ENCODE assay signal across 1 cellular context in the genomic region with DNA sequence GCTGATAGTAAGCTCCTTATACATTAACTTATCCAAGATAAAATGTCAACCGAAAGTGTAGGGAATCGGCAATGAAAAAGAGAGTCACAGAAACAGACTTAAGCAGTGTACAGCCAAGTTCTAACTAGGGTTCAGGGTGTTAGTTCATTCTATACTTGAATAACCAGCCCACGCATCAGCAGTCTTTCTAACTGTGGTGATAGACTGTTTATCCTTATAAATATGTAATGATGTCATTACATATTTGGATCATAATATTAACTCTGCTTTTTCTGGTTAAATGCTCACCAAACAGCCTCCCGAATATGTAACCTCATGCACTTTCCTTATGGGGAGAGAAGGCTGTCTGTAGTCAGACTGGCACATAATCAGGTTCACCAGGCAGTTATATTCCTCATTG.
TF ChIP-seq lines count a peak whose summit lies in the region.

No MANE protein-coding gene starts in this region.

TF ChIP-seq in IMR-90, 13 proteins besides CTCF, POLR2A, EP300 and RAD21 (continued from another document):
- TF ChIP-seq MXI1 (IDR thresholded peaks at IDR 0.05; ENCODE audit: borderline replicate concordance, low read depth, low read length) = no peak
- TF ChIP-seq MAFK (IDR thresholded peaks at IDR 0.05; ENCODE audit: low read depth, low read length) = no peak
- no peak for TF ChIP-seq RFX5 (IDR thresholded peaks at IDR 0.05; ENCODE audit: low read depth, low read length)
- no peak for TF ChIP-seq CHD1 (IDR thresholded peaks at IDR 0.05; ENCODE audit: low read depth, low read length)
- TF ChIP-seq, protein P1, sequence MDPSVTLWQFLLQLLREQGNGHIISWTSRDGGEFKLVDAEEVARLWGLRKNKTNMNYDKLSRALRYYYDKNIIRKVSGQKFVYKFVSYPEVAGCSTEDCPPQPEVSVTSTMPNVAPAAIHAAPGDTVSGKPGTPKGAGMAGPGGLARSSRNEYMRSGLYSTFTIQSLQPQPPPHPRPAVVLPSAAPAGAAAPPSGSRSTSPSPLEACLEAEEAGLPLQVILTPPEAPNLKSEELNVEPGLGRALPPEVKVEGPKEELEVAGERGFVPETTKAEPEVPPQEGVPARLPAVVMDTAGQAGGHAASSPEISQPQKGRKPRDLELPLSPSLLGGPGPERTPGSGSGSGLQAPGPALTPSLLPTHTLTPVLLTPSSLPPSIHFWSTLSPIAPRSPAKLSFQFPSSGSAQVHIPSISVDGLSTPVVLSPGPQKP (IDR thresholded peaks at IDR 0.05; ENCODE audit: borderline replicate concordance, low read depth, low read length) = no peak
TF ChIP-seq in IMR-90: peak in this region for 0.
